20 cellular contexts compared by ENCODE assay signal in genomic region chr3:134709563-134710312, GRCh38.
DNase-seq lines count a peak whose midpoint lies in the region; ATAC-seq and TF ChIP-seq lines count a peak whose summit lies in the region.
"Had no signal": no experiment of that assay in that cellular context is flagged by ENCODE, and none has a peak within 500 bp of the region (broad histone marks: within the 10 kb centered on the region; RNA-seq: fewer than 3 reads in every experiment).

No MANE protein-coding gene starts in this region.

- H3K36me3 Mint-ChIP-seq in nephron progenitor cell (ENCODE audit: low read depth) = no peaks in the 10 kb centered on the region
- H3K36me3 Mint-ChIP-seq in stimulated activated memory B cell treated with anti-CD40 and anti-IgM and Interleukin-4, amounts not matched to agents 10 μg/mL and 1 μg/mL and 100 μg/mL, for 72 hours = no peaks in the 10 kb centered on the region
- H3K36me3 Mint-ChIP-seq: naive thymus-derived CD8-positive, alpha-beta T cell; T-cell had no signal

- TF ChIP-seq CTCF in fibroblast of mammary gland (conservative IDR thresholded peaks at IDR 0.05; ENCODE audit: control insufficient read depth, insufficient read depth, low read depth, low read length) = no peak
- no peak for TF ChIP-seq CTCF in nephron progenitor cell (IDR thresholded peaks at IDR 0.05)

- no peak overlapping the region for H3K4me3 ChIP-seq in fibroblast of mammary gland (ENCODE audit: control insufficient read depth, low read depth, low read length)
- H3K4me3 ChIP-seq: K562, right lobe of liver had no signal

- no peak for ATAC-seq in stimulated activated memory B cell treated with anti-CD40 and anti-IgM and Interleukin-4, amounts not matched to agents 10 μg/mL and 1 μg/mL and 100 μg/mL, for 72 hours
- ATAC-seq: K562; left colon; naive thymus-derived CD8-positive, alpha-beta T cell; right lobe of liver; T-cell had no signal

- H3K9me3 Mint-ChIP-seq in nephron progenitor cell = no peaks in the 10 kb centered on the region
- no peaks in the 10 kb centered on the region for H3K9me3 Mint-ChIP-seq in stimulated activated memory B cell treated with anti-CD40 and anti-IgM and Interleukin-4, amounts not matched to agents 10 μg/mL and 1 μg/mL and 100 μg/mL, for 72 hours
- H3K9me3 Mint-ChIP-seq: central memory CD8-positive, alpha-beta T cell; naive thymus-derived CD8-positive, alpha-beta T cell; T-cell had no signal

- DNase-seq in AG08395 (ENCODE audit: low spot score) (peak; percentile 19), NCI-H524 (lab: John Stamatoyannopoulos, UW) (peak; percentile 57 to 84), fibroblast of mammary gland (ENCODE audit: low read depth) (peak; percentile 45), nephron progenitor cell (peak; percentile 4), SIG-M5 (lab: John Stamatoyannopoulos, UW) (no peak), NCI-H2227 (lab: John Stamatoyannopoulos, UW; ENCODE audit: unreplicated experiment) (no peak)
- no peak for DNase-seq in NK-92 treated with Interleukin-12 subunit alpha and Interleukin-12 subunit beta, amount 100 ng/mL, for 24 hours (lab: John Stamatoyannopoulos, UW)
- DNase-seq: activated CD4-positive, CD25-positive, alpha-beta regulatory T cell; activated naive CD4-positive, alpha-beta T cell treated with Interleukin-2 at 50 U/mL for 16 hours; Caco-2; left colon; naive thymus-derived CD8-positive, alpha-beta T cell; NCI-H1105; NCI-H2227 treated with DMSO at 0.1 percent for 48 hours; right lobe of liver; stimulated activated naive CD4-positive, alpha-beta T cell; T-cell had no signal

- H3K27me3 Mint-ChIP-seq in nephron progenitor cell (ENCODE audit: low read depth, poor library complexity) = peaks cover 11% of the 10 kb centered on the region
- no peaks in the 10 kb centered on the region for H3K27me3 Mint-ChIP-seq in stimulated activated memory B cell treated with anti-CD40 and anti-IgM and Interleukin-4, amounts not matched to agents 10 μg/mL and 1 μg/mL and 100 μg/mL, for 72 hours

- no peak overlapping the region for H3K27ac Mint-ChIP-seq in nephron progenitor cell
- no peak overlapping the region for H3K27ac Mint-ChIP-seq in stimulated activated memory B cell treated with anti-CD40 and anti-IgM and Interleukin-4, amounts not matched to agents 10 μg/mL and 1 μg/mL and 100 μg/mL, for 72 hours
- H3K27ac Mint-ChIP-seq: naive thymus-derived CD8-positive, alpha-beta T cell; T-cell had no signal

- peaks cover 43% of the 10 kb centered on the region for H3K4me1 Mint-ChIP-seq in nephron progenitor cell
- H3K4me1 Mint-ChIP-seq in stimulated activated memory B cell treated with anti-CD40 and anti-IgM and Interleukin-4, amounts not matched to agents 10 μg/mL and 1 μg/mL and 100 μg/mL, for 72 hours = peaks cover 10% of the 10 kb centered on the region
- H3K4me1 Mint-ChIP-seq: central memory CD8-positive, alpha-beta T cell; naive thymus-derived CD8-positive, alpha-beta T cell; T-cell had no signal

- H3K4me3 Mint-ChIP-seq in nephron progenitor cell = no peak overlapping the region
- H3K4me3 Mint-ChIP-seq in stimulated activated memory B cell treated with anti-CD40 and anti-IgM and Interleukin-4, amounts not matched to agents 10 μg/mL and 1 μg/mL and 100 μg/mL, for 72 hours = no peak overlapping the region
- H3K4me3 Mint-ChIP-seq: central memory CD8-positive, alpha-beta T cell; naive thymus-derived CD8-positive, alpha-beta T cell; T-cell had no signal

Comparison
In these comparisons a context has a peak if more than half of its experiments do, and no peak if none do; other contexts are left out.
1. DNase-seq: peak in AG08395 (single experiment), NCI-H524 (2 of 2), fibroblast of mammary gland (single experiment) and nephron progenitor cell (single experiment); none in NK-92 treated with Interleukin-12 subunit alpha and Interleukin-12 subunit beta, amount 100 ng/mL, for 24 hours (single experiment), SIG-M5 (single experiment) and NCI-H2227 (single experiment).